Comparison of ENCODE assay signal across 8 cellular contexts in the genomic region with DNA sequence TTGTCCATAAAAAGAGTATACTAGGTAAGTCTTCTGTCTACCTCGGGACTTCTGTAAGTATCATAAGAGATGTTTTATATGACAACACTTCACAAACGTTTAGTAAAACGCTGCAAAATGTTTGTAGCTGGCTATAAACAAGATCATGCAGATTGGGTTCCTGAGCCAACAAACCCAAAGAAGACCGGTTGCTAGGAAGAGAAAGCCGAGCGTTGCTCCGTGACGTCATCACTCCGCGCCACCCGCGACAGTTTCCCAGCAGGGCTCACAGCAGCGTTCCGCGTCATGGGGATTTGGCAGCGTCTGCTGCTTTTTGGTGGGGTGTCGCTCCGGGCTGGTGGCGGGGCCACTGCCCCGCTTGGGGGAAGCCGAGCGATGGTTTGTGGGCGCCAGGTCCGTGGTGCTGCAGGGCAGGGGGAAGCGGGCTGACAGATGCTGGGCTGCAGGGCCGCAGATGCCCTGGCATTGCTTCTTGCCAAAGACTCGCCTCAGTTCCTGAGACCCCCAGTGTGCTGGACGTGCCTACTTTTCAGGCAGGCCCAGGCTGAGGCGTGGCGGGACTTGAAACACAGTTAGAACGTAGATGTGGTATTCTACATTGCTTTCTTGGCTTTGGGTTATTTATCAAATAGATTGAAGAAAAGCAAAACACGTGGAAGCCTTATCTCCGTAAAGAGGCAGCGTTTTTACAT. TPM values are rescaled to one million over a fixed set of nuclear protein-coding genes. Genes with fewer than 3 reads are reported as not detected.
DNase-seq lines count a peak whose midpoint lies in the region; ATAC-seq and TF ChIP-seq lines count a peak whose summit lies in the region.

Gene NUBPL, plus strand, starts transcription at position 250 of the 692 bp plus-strand sequence. Its CDS starts 36 bp downstream, at position 286.

- DNase-seq in DMS 273 (lab: John Stamatoyannopoulos, UW; ENCODE audit: unreplicated experiment) (peak; percentile 98), IMR-90 (peak; percentile 93), OCI-M1 (lab: John Stamatoyannopoulos, UW) (peak; percentile 93), activated T-cell treated with anti-CD3 and anti-CD28 coated beads for 48 hours (ENCODE audit: low read depth) (peak; percentile 94), erythroblast (lab: John Stamatoyannopoulos, UW) (peak; percentile 98 to 99)
- peak; percentile 98 for DNase-seq in stimulated activated CD8-positive, alpha-beta memory T cell treated with anti-CD3 and anti-CD28 coated beads, Interleukin-4, amount 100 ng/mL, for 48 hours

- H3K9ac ChIP-seq in IMR-90 (ENCODE audit: low read depth, low read length) (peak within 1 kb of the TSS; percentile 85), mucosa of rectum (ENCODE audit: low read depth in 1 of 2, low read length in 2 of 2) (peak within 1 kb of the TSS; percentile 89 to 91)

- H3K4me1 ChIP-seq in IMR-90 (ENCODE audit: control insufficient read depth, insufficient read depth, low read length) (no peaks in the 10 kb centered on the region; the same call in 1 of the 2 replicates), mucosa of rectum (ENCODE audit: control insufficient read depth in 2 of 2, insufficient read depth in 2 of 2, low read length in 2 of 2) (peaks cover 0 to 9% of the 10 kb centered on the region in 2 donors)

- in situ Hi-C loops in IMR-90 (cut with MboI; ENCODE audit: low sequenced_read_pairs), result no loop called here

- ATAC-seq in GM21528 (IDR thresholded peaks at IDR 0.05; ENCODE audit: low FRiP score, unreplicated experiment) (peak; percentile 90), IMR-90 (ENCODE audit: low read depth) (peak; percentile 95)

- H3K27me3 ChIP-seq in IMR-90 (ENCODE audit: control insufficient read depth, insufficient read depth, low read length) (no peaks in the 10 kb centered on the region; the same call in 1 of the 2 replicates), mucosa of rectum (ENCODE audit: control insufficient read depth in 2 of 2, insufficient read depth in 2 of 2, low read length in 2 of 2) (no peaks in the 10 kb centered on the region)

- no peak within 1 kb of the TSS for H2BK15ac ChIP-seq in IMR-90 (ENCODE audit: low read depth, low read length)

- H2AK9ac ChIP-seq in IMR-90 (replicated peaks; ENCODE audit: low read depth, low read length, poor library complexity), result peak within 1 kb of the TSS; percentile 67

- BruUV-seq in IMR-90 (replicated peaks; lab: Mats Ljungman, UMichigan), result TSS peak; percentile 85

- peak within 1 kb of the TSS; percentile 95 for H2AFZ ChIP-seq in IMR-90 (replicated peaks; ENCODE audit: low read length, poor library complexity)

- CTCF ChIA-PET in IMR-90 (lab: Yijun Ruan, JAX), result no interaction called here

- H4K20me1 ChIP-seq in IMR-90 (ENCODE audit: insufficient read depth, low read length), result no peaks in the 10 kb centered on the region

- H3K4me3 ChIP-seq in IMR-90 (ENCODE audit: insufficient read depth, low read depth, low read length) (peak within 1 kb of the TSS; percentile 92), mucosa of rectum (ENCODE audit: low read length in 2 of 2) (peak within 1 kb of the TSS; percentile 94 to 97)

- H3K56ac ChIP-seq in IMR-90 (ENCODE audit: extremely low read depth, insufficient read depth, low read length), result peak within 1 kb of the TSS; percentile 40; the same call in 1 of the 2 replicates

- H3K18ac ChIP-seq in IMR-90 (ENCODE audit: low read depth, low read length), result peak within 1 kb of the TSS; percentile 59

- peak within 1 kb of the TSS; percentile 98 for H4K5ac ChIP-seq in IMR-90 (ENCODE audit: low read depth, low read length)

- peak within 1 kb of the TSS; percentile 47 for H4K91ac ChIP-seq in IMR-90 (ENCODE audit: insufficient read depth, low read depth, low read length)

- intact Hi-C loops in IMR-90 (cut with micrococcal nuclease), result loop anchor here (10.0 kb wide), 1 partner anchor 904 kb away; no protein-coding TSS in a partner anchor

- dilution Hi-C loops in IMR-90 (cut with HindIII; ENCODE audit: low sequenced_read_pairs, unreplicated experiment), result no loop called here

- H4K8ac ChIP-seq in IMR-90 (ENCODE audit: low read depth in 2 of 2, low read length in 2 of 2), result peak within 1 kb of the TSS; percentile 79 to 91

- no peak within 1 kb of the TSS for H2BK20ac ChIP-seq in IMR-90 (ENCODE audit: low read depth, low read length)

- H3K9me3 ChIP-seq in IMR-90 (ENCODE audit: control insufficient read depth, insufficient read depth, low read length) (no peaks in the 10 kb centered on the region), mucosa of rectum (ENCODE audit: control insufficient read depth in 2 of 2, low read length in 2 of 2) (no peaks in the 10 kb centered on the region)

- POLR2A ChIA-PET in IMR-90 (lab: Charles Lee; ENCODE audit: unreplicated experiment), result no interaction called here

- WGBS in IMR-90 (ENCODE audit: extremely low coverage in 2 of 2, insufficient read length in 1 of 2), 2 experiments, result 0% methylated on average over 12 of the region's 34 CpGs; no CpG with 5 or more reads in 1 of the 2 experiments

- TF ChIP-seq CTCF in IMR-90 (conservative IDR thresholded peaks at IDR 0.05; ENCODE audit: low read depth, low read length), result no peak

- TF ChIP-seq POLR2A in IMR-90 (IDR thresholded peaks at IDR 0.05; ENCODE audit: low read depth, low read length) (peak; percentile 59; the same call in 1 of the 2 replicates), erythroblast (IDR thresholded peaks at IDR 0.05; ENCODE audit: low read length) (peak; percentile 95)

- H2BK120ac ChIP-seq in IMR-90 (ENCODE audit: low read depth, low read length), result peak within 1 kb of the TSS; percentile 10; the same call in 1 of the 2 replicates

- no peaks in the 10 kb centered on the region for H3K79me1 ChIP-seq in IMR-90 (ENCODE audit: low read depth in 1 of 2, low read length in 2 of 2)

- H3K23ac ChIP-seq in IMR-90 (ENCODE audit: low read depth, low read length), result peak within 1 kb of the TSS; percentile 25

- H2BK5ac ChIP-seq in IMR-90 (ENCODE audit: low read depth, low read length, poor library complexity, severe bottlenecking), result peak within 1 kb of the TSS; percentile 57

- peak within 1 kb of the TSS; percentile 98 for H3K4me2 ChIP-seq in IMR-90 (ENCODE audit: low read depth, low read length)

- H3K4ac ChIP-seq in IMR-90 (ENCODE audit: low read depth, low read length), result peak within 1 kb of the TSS; percentile 50

- H3K27ac ChIP-seq in IMR-90 (ENCODE audit: insufficient read depth, low read length) (peak within 1 kb of the TSS; percentile 87), mucosa of rectum (ENCODE audit: low read depth in 2 of 2, low read length in 2 of 2) (peak within 1 kb of the TSS; percentile 79 to 82)

- H3K9me1 ChIP-seq in IMR-90 (ENCODE audit: insufficient read depth, low read length), result no peaks in the 10 kb centered on the region

- H3K36me3 ChIP-seq in IMR-90 (ENCODE audit: control insufficient read depth, insufficient read depth, low read length) (no peaks in the 10 kb centered on the region), mucosa of rectum (ENCODE audit: control insufficient read depth in 2 of 2, insufficient read depth in 2 of 2, low read length in 2 of 2) (no peaks in the 10 kb centered on the region)

- no peak within 1 kb of the TSS for H2AK5ac ChIP-seq in IMR-90 (ENCODE audit: low read depth, low read length)

- H3K14ac ChIP-seq in IMR-90 (replicated peaks; ENCODE audit: low read depth, low read length), result peak within 1 kb of the TSS; percentile 39; the same call in 1 of the 2 replicates

- no peak for TF ChIP-seq RAD21 in IMR-90 (IDR thresholded peaks at IDR 0.05; ENCODE audit: low read length)

TF ChIP-seq in IMR-90, 13 proteins besides CTCF, POLR2A, EP300 and RAD21:
- TF ChIP-seq MAFK (IDR thresholded peaks at IDR 0.05; ENCODE audit: low read depth, low read length) (0 out of 2 replicates have a peak, but pooled peaks have one; percentile 14), MXI1 (IDR thresholded peaks at IDR 0.05; ENCODE audit: borderline replicate concordance, low read depth, low read length) (peak; percentile 78; the same call in 1 of the 2 replicates), BHLHE40 (IDR thresholded peaks at IDR 0.05; ENCODE audit: low read depth, low read length) (no peak), CEBPB (IDR thresholded peaks at IDR 0.05; ENCODE audit: low read depth, low read length) (no peak), RCOR1 (IDR thresholded peaks at IDR 0.05; ENCODE audit: insufficient replicate concordance, low read length) (no peak), SMC3 (IDR thresholded peaks at IDR 0.05; ENCODE audit: low read depth, low read length) (no peak), MAZ (IDR thresholded peaks at IDR 0.05; ENCODE audit: borderline replicate concordance, low read depth, low read length) (peak; percentile 31; the same call in 1 of the 2 replicates), RFX5 (IDR thresholded peaks at IDR 0.05; ENCODE audit: low read depth, low read length) (peak; percentile 96), FOS (IDR thresholded peaks at IDR 0.05; ENCODE audit: low read depth, low read length) (0 out of 2 replicates have a peak, but pooled peaks have one; percentile 2), CHD1 (IDR thresholded peaks at IDR 0.05; ENCODE audit: low read depth, low read length) (no peak), NFE2L2 (IDR thresholded peaks at IDR 0.05; ENCODE audit: low read depth, low read length) (0 out of 2 replicates have a peak, but pooled peaks have one; percentile 28)
- TF ChIP-seq, protein P1, sequence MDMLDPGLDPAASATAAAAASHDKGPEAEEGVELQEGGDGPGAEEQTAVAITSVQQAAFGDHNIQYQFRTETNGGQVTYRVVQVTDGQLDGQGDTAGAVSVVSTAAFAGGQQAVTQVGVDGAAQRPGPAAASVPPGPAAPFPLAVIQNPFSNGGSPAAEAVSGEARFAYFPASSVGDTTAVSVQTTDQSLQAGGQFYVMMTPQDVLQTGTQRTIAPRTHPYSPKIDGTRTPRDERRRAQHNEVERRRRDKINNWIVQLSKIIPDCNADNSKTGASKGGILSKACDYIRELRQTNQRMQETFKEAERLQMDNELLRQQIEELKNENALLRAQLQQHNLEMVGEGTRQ (IDR thresholded peaks at IDR 0.05; ENCODE audit: low read depth, low read length), result 0 out of 2 replicates have a peak, but pooled peaks have one; percentile 9
- TF ChIP-seq, protein P2, sequence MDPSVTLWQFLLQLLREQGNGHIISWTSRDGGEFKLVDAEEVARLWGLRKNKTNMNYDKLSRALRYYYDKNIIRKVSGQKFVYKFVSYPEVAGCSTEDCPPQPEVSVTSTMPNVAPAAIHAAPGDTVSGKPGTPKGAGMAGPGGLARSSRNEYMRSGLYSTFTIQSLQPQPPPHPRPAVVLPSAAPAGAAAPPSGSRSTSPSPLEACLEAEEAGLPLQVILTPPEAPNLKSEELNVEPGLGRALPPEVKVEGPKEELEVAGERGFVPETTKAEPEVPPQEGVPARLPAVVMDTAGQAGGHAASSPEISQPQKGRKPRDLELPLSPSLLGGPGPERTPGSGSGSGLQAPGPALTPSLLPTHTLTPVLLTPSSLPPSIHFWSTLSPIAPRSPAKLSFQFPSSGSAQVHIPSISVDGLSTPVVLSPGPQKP (IDR thresholded peaks at IDR 0.05; ENCODE audit: borderline replicate concordance, low read depth, low read length), result no peak

RNA-seq across cellular contexts. Expression of gene NUBPL, which starts in this region (rescaled TPM):
- 11.5 and 15.6 TPM in 2 replicates for total RNA-seq in IMR-90 (2012; rRNA removed)
- 4.7 and 5.4 TPM in 2 replicates for polyA plus RNA-seq in IMR-90 (2012; rRNA removed)
- 1.3 and 1.7 TPM in 2 replicates for polyA plus RNA-seq in IMR-90 (2012; cell fraction: cytosol; rRNA removed)
- 0.36 and 3.1 TPM in 2 replicates for polyA plus RNA-seq in IMR-90 (2012; cell fraction: nucleus; rRNA removed; ENCODE audit: low replicate concordance)

Comparison
In these comparisons a context has a peak if more than half of its experiments do, and no peak if none do; other contexts are left out.
1. Peak in every context shown above with its lines: DNase-seq, ATAC-seq, H3K4me3 ChIP-seq and H3K27ac ChIP-seq.